Comparison of ENCODE assay signal across 20 cellular contexts in genomic region chr2:24682357-24682756, GRCh38.
A peak's percentile ranks its signal among the peaks of the same experiment; 100 is the strongest.
DNase-seq lines count a peak whose midpoint lies in the region; ATAC-seq and TF ChIP-seq lines count a peak whose summit lies in the region.
"Had no signal": no experiment of that assay in that cellular context is flagged by ENCODE, and none has a peak within 500 bp of the region (broad histone marks: within the 10 kb centered on the region; RNA-seq: fewer than 3 reads in every experiment).

No MANE protein-coding gene starts in this region.

- H3K36me3 ChIP-seq in A673 (ENCODE audit: insufficient read depth, low read length, poor library complexity, severe bottlenecking) (no peaks in the 10 kb centered on the region), mucosa of descending colon (ENCODE audit: low read depth) (no peaks in the 10 kb centered on the region), breast epithelium (no peaks in the 10 kb centered on the region)

- POLR2A ChIA-PET in A673 (lab: Charles Lee; ENCODE audit: low non-redundant PET): no interaction called here

- H3K4me3 ChIP-seq in A673 (ENCODE audit: low read depth, low read length, poor library complexity, severe bottlenecking) (no peak overlapping the region), fibroblast of villous mesenchyme (ENCODE audit: low read depth, low read length) (no peak overlapping the region), mucosa of descending colon (no peak overlapping the region), breast epithelium (no peak overlapping the region)
- H3K4me3 ChIP-seq: BLaER1 had no signal

- no peaks in the 10 kb centered on the region for H3K4me1 ChIP-seq in A673 (ENCODE audit: insufficient read depth, low read length, poor library complexity, severe bottlenecking)
- no peaks in the 10 kb centered on the region for H3K4me1 ChIP-seq in mucosa of descending colon (ENCODE audit: low read depth)
- H3K4me1 ChIP-seq in breast epithelium: no peaks in the 10 kb centered on the region
- H3K4me1 ChIP-seq: BLaER1 had no signal

- CTCF ChIA-PET in A673 (lab: Charles Lee): no interaction called here

- ATAC-seq in mucosa of descending colon (no peak), GM19351 (IDR thresholded peaks at IDR 0.05; ENCODE audit: unreplicated experiment) (no peak)
- ATAC-seq: HepG2, Panc1 had no signal

- no TSS peak for BruUV-seq in A673 (replicated peaks; lab: Mats Ljungman, UMichigan)

- H3K27ac ChIP-seq in A673 (ENCODE audit: low read depth, low read length, poor library complexity, severe bottlenecking): no peak overlapping the region
- peak overlapping the region in 1 of 2 donors; percentile 24 for H3K27ac ChIP-seq in breast epithelium
- H3K27ac ChIP-seq: BLaER1, KMS-11 had no signal

- intact Hi-C loops in A673 (cut with micrococcal nuclease; ENCODE audit: unreplicated experiment): no loop called here
- intact Hi-C loops in mucosa of descending colon (cut with DNase I, micrococcal nuclease): no loop called here
- intact Hi-C loops in breast epithelium (cut with DNase I; ENCODE audit: low total_unique reads): no loop called here

- H3K9me3 ChIP-seq in A673 (ENCODE audit: low read depth, low read length, poor library complexity, severe bottlenecking): no peaks in the 10 kb centered on the region
- H3K9me3 ChIP-seq in mucosa of descending colon: no peaks in the 10 kb centered on the region
- no peaks in the 10 kb centered on the region for H3K9me3 ChIP-seq in breast epithelium
- H3K9me3 ChIP-seq: BLaER1 had no signal

- H3K27me3 ChIP-seq in A673 (replicated peaks; ENCODE audit: insufficient read depth, low read depth, low read length, poor library complexity) (no peaks in the 10 kb centered on the region), breast epithelium (no peaks in the 10 kb centered on the region)
- H3K27me3 ChIP-seq: BLaER1 had no signal

- TF ChIP-seq POLR2A in breast epithelium (IDR thresholded peaks at IDR 0.05): no peak

- DNase-seq in A673 (ENCODE audit: low spot score): peak; percentile 7
- DNase-seq in LHCN-M2 (ENCODE audit: low read depth): peak; percentile 36
- peak; percentile 13 for DNase-seq in astrocyte of the hippocampus (ENCODE audit: low read depth, low spot score)
- DNase-seq in fibroblast of villous mesenchyme (ENCODE audit: low read depth): peak; percentile 3
- no peak for DNase-seq in mucosa of descending colon
- DNase-seq in NCI-H1417 treated with DMSO at 0.1 percent for 48 hours (lab: John Stamatoyannopoulos, UW): no peak
- DNase-seq in breast epithelium (ENCODE audit: low spot score in 2 of 2): no peak
- DNase-seq: 8988T; CD4-positive, alpha-beta memory T cell; DMS153; GOT3; NCI-H1417; NCI-H1930; NCI-H226; NCI-H524 treated with DMSO at 0.1 percent for 48 hours had no signal

- TF ChIP-seq CTCF in A673 (conservative IDR thresholded peaks at IDR 0.05; ENCODE audit: low read depth, low read length) (no peak), fibroblast of villous mesenchyme (IDR thresholded peaks at IDR 0.05; ENCODE audit: insufficient read depth, low read depth, low read length) (no peak), mucosa of descending colon (IDR thresholded peaks at IDR 0.05) (no peak), breast epithelium (IDR thresholded peaks at IDR 0.05) (no peak)

Comparison
In these comparisons a context has a peak if more than half of its experiments do, and no peak if none do; other contexts are left out.
1. DNase-seq: peak in A673 (single experiment), LHCN-M2 (single experiment), astrocyte of the hippocampus (single experiment) and fibroblast of villous mesenchyme (single experiment); none in mucosa of descending colon (0 of 3), NCI-H1417 treated with DMSO at 0.1 percent for 48 hours (single experiment) and breast epithelium (0 of 2).